20 cellular contexts compared by ENCODE assay signal in genomic region chr2:81894451-81894990, GRCh38.
A peak's percentile ranks its signal among the peaks of the same experiment; 100 is the strongest.
DNase-seq lines count a peak whose midpoint lies in the region; ATAC-seq and TF ChIP-seq lines count a peak whose summit lies in the region.
"Had no signal": no experiment of that assay in that cellular context is flagged by ENCODE, and none has a peak within 500 bp of the region (broad histone marks: within the 10 kb centered on the region; RNA-seq: fewer than 3 reads in every experiment).

No MANE protein-coding gene starts in this region.

- no peaks in the 10 kb centered on the region for H3K27me3 Mint-ChIP-seq in activated CD4-positive, alpha-beta T cell treated with anti-CD3 and anti-CD28 coated beads for 36 hours
- H3K27me3 Mint-ChIP-seq in mesothelial cell of epicardium (ENCODE audit: low read depth) = no peaks in the 10 kb centered on the region
- H3K27me3 Mint-ChIP-seq: natural killer cell treated with Interleukin-12 subunit alpha and Interleukin-12 subunit beta and Interleukin-15 and Interleukin-18, amount 100 ng/mL, for 72 hours had no signal

- H3K4me1 Mint-ChIP-seq in activated CD4-positive, alpha-beta T cell treated with anti-CD3 and anti-CD28 coated beads for 36 hours = no peaks in the 10 kb centered on the region
- peaks cover 14% of the 10 kb centered on the region for H3K4me1 Mint-ChIP-seq in mesothelial cell of epicardium

- no peak for TF ChIP-seq RAD21 in SK-N-SH (IDR thresholded peaks at IDR 0.05; ENCODE audit: low read length)

- H3K27me3 ChIP-seq in kidney epithelial cell (ENCODE audit: control insufficient read depth, insufficient read depth, low read length) (no peaks in the 10 kb centered on the region), SK-N-SH (ENCODE audit: insufficient read depth) (no peaks in the 10 kb centered on the region)
- H3K27me3 ChIP-seq: testis had no signal

- H3K27ac Mint-ChIP-seq in activated CD4-positive, alpha-beta T cell treated with anti-CD3 and anti-CD28 coated beads for 36 hours = no peak overlapping the region
- H3K27ac Mint-ChIP-seq in mesothelial cell of epicardium = no peak overlapping the region
- H3K27ac Mint-ChIP-seq: activated naive CD4-positive, alpha-beta T cell treated with anti-CD3 and anti-CD28 coated beads, Interleukin-2, amount 50 U/mL, for 72 hours; natural killer cell treated with Interleukin-12 subunit alpha and Interleukin-12 subunit beta and Interleukin-15 and Interleukin-18, amount 100 ng/mL, for 72 hours had no signal

- H3K9me2 ChIP-seq in SK-N-SH = no peaks in the 10 kb centered on the region

- peaks cover 19% of the 10 kb centered on the region for H3K9me3 Mint-ChIP-seq in activated CD4-positive, alpha-beta T cell treated with anti-CD3 and anti-CD28 coated beads for 36 hours (ENCODE audit: low read depth)
- H3K9me3 Mint-ChIP-seq in mesothelial cell of epicardium = no peaks in the 10 kb centered on the region

- ATAC-seq in GM21723 (IDR thresholded peaks at IDR 0.05; ENCODE audit: unreplicated experiment) = no peak
- no peak for ATAC-seq in activated CD4-positive, alpha-beta T cell treated with anti-CD3 and anti-CD28 coated beads for 36 hours
- ATAC-seq: activated naive CD4-positive, alpha-beta T cell treated with anti-CD3 and anti-CD28 coated beads, Interleukin-2, amount 50 U/mL, for 72 hours; natural killer cell treated with Interleukin-12 subunit alpha and Interleukin-12 subunit beta and Interleukin-15 and Interleukin-18, amount 100 ng/mL, for 72 hours; right cardiac atrium had no signal

- no peak overlapping the region for H3K9ac ChIP-seq in SK-N-SH

- TF ChIP-seq CTCF in kidney epithelial cell (IDR thresholded peaks at IDR 0.05; ENCODE audit: insufficient read depth, low read length, poor library complexity, severe bottlenecking) (peak; percentile 20), mesothelial cell of epicardium (IDR thresholded peaks at IDR 0.05; ENCODE audit: unreplicated experiment) (no peak), SK-N-SH (IDR thresholded peaks at IDR 0.05) (no peak)

- POLR2A ChIA-PET in activated CD4-positive, alpha-beta T cell treated with anti-CD3 and anti-CD28 coated beads for 36 hours (lab: Charles Lee) = no interaction called here
- POLR2A ChIA-PET in SK-N-SH (lab: Yijun Ruan, JAX) = no interaction called here

- WGBS in SK-N-SH (ENCODE audit: low lambda C conversion rate) = 13% methylated on average over 3 of the region's 3 CpGs

- no peak overlapping the region for H3K4me2 ChIP-seq in SK-N-SH

- DNase-seq in DMS53 (lab: John Stamatoyannopoulos, UW) = peak; percentile 60
- DNase-seq in LHCN-M2 (ENCODE audit: low read depth) = peak; percentile 17
- DNase-seq in SW480 (ENCODE audit: low spot score) = peak; percentile 19
- peak; percentile 26 for DNase-seq in kidney epithelial cell (ENCODE audit: low read depth)
- DNase-seq in activated CD4-positive, alpha-beta T cell treated with anti-CD3 and anti-CD28 coated beads for 36 hours = no peak
- no peak for DNase-seq in mesothelial cell of epicardium (ENCODE audit: low spot score in 2 of 2, unreplicated experiment in 2 of 2)
- DNase-seq in SK-N-SH = no peak
- DNase-seq: activated CD4-positive, CD25-positive, alpha-beta regulatory T cell treated with anti-CD3 and anti-CD28 coated beads, Interleukin-2, amount 50 U/mL, for 72 hours; activated T-cell treated with anti-CD3 and anti-CD28 coated beads for 4 hours; DMS 273 treated with DMSO at 0.1 percent for 48 hours; head of caudate nucleus; left ventricle myocardium inferior; NCI-H2171 treated with DMSO at 0.1 percent for 48 hours; right cardiac atrium; stimulated activated CD8-positive, alpha-beta memory T cell treated with anti-CD3 and anti-CD28 coated beads, Interleukin-4, amount 100 ng/mL, for 48 hours; T-helper 1 cell; testis had no signal

- H3K4me3 ChIP-seq in kidney epithelial cell (ENCODE audit: low read depth, low read length) (no peak overlapping the region), SK-N-SH (ENCODE audit: low read depth in 2 of 2, low read length in 1 of 2) (no peak overlapping the region)
- H3K4me3 ChIP-seq: left ventricle myocardium inferior, testis had no signal

- no peak overlapping the region for H3K4me3 Mint-ChIP-seq in activated CD4-positive, alpha-beta T cell treated with anti-CD3 and anti-CD28 coated beads for 36 hours
- no peak overlapping the region for H3K4me3 Mint-ChIP-seq in mesothelial cell of epicardium
- H3K4me3 Mint-ChIP-seq: natural killer cell treated with Interleukin-12 subunit alpha and Interleukin-12 subunit beta and Interleukin-15 and Interleukin-18, amount 100 ng/mL, for 72 hours had no signal

- no peaks in the 10 kb centered on the region for H3K9me3 ChIP-seq in SK-N-SH
- H3K9me3 ChIP-seq: testis had no signal

- H4K20me1 ChIP-seq in SK-N-SH (ENCODE audit: insufficient read depth) = no peaks in the 10 kb centered on the region

- CTCF ChIA-PET in activated CD4-positive, alpha-beta T cell treated with anti-CD3 and anti-CD28 coated beads for 36 hours (lab: Charles Lee) = no interaction called here
- CTCF ChIA-PET in SK-N-SH (lab: Yijun Ruan, JAX) = interaction anchor here (0.6 kb wide), 1 partner anchor 306 kb away, joined by 3 read pairs; no protein-coding TSS in a partner anchor

- no peak overlapping the region for H2AFZ ChIP-seq in SK-N-SH (ENCODE audit: low read depth)

- H3K27ac ChIP-seq in SK-N-SH (ENCODE audit: low read depth in 2 of 2, low read length in 1 of 2) = no peak overlapping the region
- H3K27ac ChIP-seq: left ventricle myocardium inferior, testis had no signal

- no peaks in the 10 kb centered on the region for H3K79me2 ChIP-seq in SK-N-SH (ENCODE audit: insufficient read depth)

- no peaks in the 10 kb centered on the region for H3K36me3 Mint-ChIP-seq in activated CD4-positive, alpha-beta T cell treated with anti-CD3 and anti-CD28 coated beads for 36 hours (ENCODE audit: low read depth)
- H3K36me3 Mint-ChIP-seq in mesothelial cell of epicardium = no peaks in the 10 kb centered on the region
- H3K36me3 Mint-ChIP-seq: activated naive CD4-positive, alpha-beta T cell treated with anti-CD3 and anti-CD28 coated beads, Interleukin-2, amount 50 U/mL, for 72 hours; natural killer cell treated with Interleukin-12 subunit alpha and Interleukin-12 subunit beta and Interleukin-15 and Interleukin-18, amount 100 ng/mL, for 72 hours had no signal

- H3F3A ChIP-seq in SK-N-SH (replicated peaks; ENCODE audit: insufficient read depth) = no peaks in the 10 kb centered on the region

- TF ChIP-seq EP300 in SK-N-SH (IDR thresholded peaks at IDR 0.05; ENCODE audit: borderline replicate concordance in 1 of 2, low read depth in 1 of 2, low read length in 1 of 2) = no peak

- no peaks in the 10 kb centered on the region for H3K36me3 ChIP-seq in kidney epithelial cell (ENCODE audit: control insufficient read depth, insufficient read depth, low read length)
- H3K36me3 ChIP-seq in SK-N-SH (replicated peaks in 1 of 2; ENCODE audit: control insufficient read depth in 1 of 2, insufficient read depth in 2 of 2, low read length in 1 of 2) = no peaks in the 10 kb centered on the region
- H3K36me3 ChIP-seq: left ventricle myocardium inferior had no signal

- H3K4me1 ChIP-seq in SK-N-SH (ENCODE audit: control insufficient read depth in 1 of 2, insufficient read depth in 2 of 2, low read depth in 1 of 2, low read length in 1 of 2) = no peaks in the 10 kb centered on the region
- H3K4me1 ChIP-seq: left ventricle myocardium inferior, testis had no signal

- intact Hi-C loops in activated CD4-positive, alpha-beta T cell treated with anti-CD3 and anti-CD28 coated beads for 36 hours (cut with DNase I, micrococcal nuclease) = no loop called here

TF ChIP-seq in SK-N-SH, 30 proteins besides CTCF, POLR2A, EP300 and RAD21:
- TF ChIP-seq MXI1 (IDR thresholded peaks at IDR 0.05; ENCODE audit: low read depth, low read length) = no peak
- no peak for TF ChIP-seq USF2 (IDR thresholded peaks at IDR 0.05; ENCODE audit: borderline replicate concordance, low read depth, low read length)
- TF ChIP-seq TCF12 (IDR thresholded peaks at IDR 0.05) = no peak
- no peak for TF ChIP-seq RXRA (IDR thresholded peaks at IDR 0.05; ENCODE audit: borderline replicate concordance, low read depth)
- TF ChIP-seq FOSL2 (IDR thresholded peaks at IDR 0.05; ENCODE audit: borderline replicate concordance, low read depth) = no peak
- TF ChIP-seq GATA2 (CRISPR knock-in tag; IDR thresholded peaks at IDR 0.05) = no peak
- TF ChIP-seq NFIC (IDR thresholded peaks at IDR 0.05; ENCODE audit: borderline replicate concordance) = no peak
- no peak for TF ChIP-seq JUND (IDR thresholded peaks at IDR 0.05)
- TF ChIP-seq NRF1 (IDR thresholded peaks at IDR 0.05; ENCODE audit: low read depth, low read length) = no peak
- TF ChIP-seq ZBTB33 (IDR thresholded peaks at IDR 0.05; ENCODE audit: borderline replicate concordance, low read depth) = no peak
- no peak for TF ChIP-seq SMC3 (IDR thresholded peaks at IDR 0.05; ENCODE audit: low read depth, low read length)

Comparison
In these comparisons a context has a peak if more than half of its experiments do, and no peak if none do; other contexts are left out.
1. DNase-seq: peak in DMS53 (single experiment), LHCN-M2 (single experiment), SW480 (single experiment) and kidney epithelial cell (single experiment); none in activated CD4-positive, alpha-beta T cell treated with anti-CD3 and anti-CD28 coated beads for 36 hours (single experiment), mesothelial cell of epicardium (0 of 2) and SK-N-SH (single experiment).